9 cellular contexts compared by ENCODE assay signal in genomic region chrX:70033348-70033747, GRCh38. TPM values are rescaled to one million over a fixed set of nuclear protein-coding genes. Genes with fewer than 3 reads are reported as not detected.
DNase-seq lines count a peak whose midpoint lies in the region; ATAC-seq and TF ChIP-seq lines count a peak whose summit lies in the region.
"Had no signal": no experiment of that assay in that cellular context is flagged by ENCODE, and none has a peak within 500 bp of the region (broad histone marks: within the 10 kb centered on the region; RNA-seq: fewer than 3 reads in every experiment).

No MANE protein-coding gene starts in this region.

- no peaks in the 10 kb centered on the region for H3K9me3 ChIP-seq in RWPE2 (ENCODE audit: severe bottlenecking)
- H3K9me3 ChIP-seq in esophagus muscularis mucosa, result no peaks in the 10 kb centered on the region
- H3K9me3 ChIP-seq: vagina had no signal

- no peak for TF ChIP-seq POLR2A in esophagus muscularis mucosa (IDR thresholded peaks at IDR 0.05; ENCODE audit: low read depth)

- H3K27me3 Mint-ChIP-seq in T-helper 2 cell treated with Interferon-gamma antibody and Interleukin-4, amounts not matched to agents 5 μg/mL and 100 μg/mL, for 36 hours (ENCODE audit: low read depth), result no peaks in the 10 kb centered on the region

- DNase-seq in AG08396 (ENCODE audit: low spot score) (peak; percentile 36), GM03348 (ENCODE audit: low spot score) (peak; percentile 45), RWPE2 (ENCODE audit: low spot score) (no peak), esophagus muscularis mucosa (ENCODE audit: extremely low spot score) (no peak), sciatic nerve (ENCODE audit: low spot score) (no peak), foreskin melanocyte (no peak)
- DNase-seq in T-helper 2 cell treated with Interferon-gamma antibody and Interleukin-4, amounts not matched to agents 5 μg/mL and 100 μg/mL, for 36 hours (ENCODE audit: low spot score), result no peak

- WGBS in esophagus muscularis mucosa, result 70% methylated on average over 8 of the region's 8 CpGs

- H3K27ac ChIP-seq in RWPE2 (ENCODE audit: poor library complexity, severe bottlenecking) (no peak overlapping the region), esophagus muscularis mucosa (replicated peaks in 1 of 4) (no peak overlapping the region)
- H3K27ac ChIP-seq: vagina had no signal

- ATAC-seq in HG02981 (IDR thresholded peaks at IDR 0.05; ENCODE audit: unreplicated experiment), result peak; percentile 78
- ATAC-seq in RWPE2 (ENCODE audit: low read depth), result no peak
- ATAC-seq in sciatic nerve, result peak; percentile 16

- TF ChIP-seq EP300 in esophagus muscularis mucosa (IDR thresholded peaks at IDR 0.05), result no peak

- H3K36me3 Mint-ChIP-seq in T-helper 2 cell treated with Interferon-gamma antibody and Interleukin-4, amounts not matched to agents 5 μg/mL and 100 μg/mL, for 36 hours (ENCODE audit: low read depth), result no peaks in the 10 kb centered on the region

- H3K27me3 ChIP-seq in RWPE2 (ENCODE audit: insufficient read depth, poor library complexity, severe bottlenecking) (no peaks in the 10 kb centered on the region), esophagus muscularis mucosa (no peaks in the 10 kb centered on the region)
- H3K27me3 ChIP-seq: vagina had no signal

- H3K36me3 ChIP-seq in RWPE2 (ENCODE audit: low read depth), result no peaks in the 10 kb centered on the region
- H3K36me3 ChIP-seq in esophagus muscularis mucosa, result peaks cover 0 to 4% (median 0%) of the 10 kb centered on the region in 4 donors
- H3K36me3 ChIP-seq: vagina had no signal

- no peak overlapping the region for H3K27ac Mint-ChIP-seq in T-helper 2 cell treated with Interferon-gamma antibody and Interleukin-4, amounts not matched to agents 5 μg/mL and 100 μg/mL, for 36 hours

- H3K4me3 Mint-ChIP-seq in T-helper 2 cell treated with Interferon-gamma antibody and Interleukin-4, amounts not matched to agents 5 μg/mL and 100 μg/mL, for 36 hours, result no peak overlapping the region

- intact Hi-C loops in esophagus muscularis mucosa (cut with DNase I) (no loop called here), sciatic nerve (cut with DNase I) (loop anchor here (10.0 kb wide), 1 partner anchor 499 kb away; no protein-coding TSS in a partner anchor)

- TF ChIP-seq CTCF in RWPE2 (IDR thresholded peaks at IDR 0.05; ENCODE audit: poor library complexity, severe bottlenecking), result peak; percentile 45
- peak; percentile 7 to 51 (median 38) for TF ChIP-seq CTCF in esophagus muscularis mucosa (IDR thresholded peaks at IDR 0.05)

- no peak overlapping the region for H3K4me3 ChIP-seq in RWPE2 (ENCODE audit: severe bottlenecking)
- H3K4me3 ChIP-seq in esophagus muscularis mucosa, result no peak overlapping the region
- H3K4me3 ChIP-seq: vagina had no signal

- no peaks in the 10 kb centered on the region for H3K9me3 Mint-ChIP-seq in T-helper 2 cell treated with Interferon-gamma antibody and Interleukin-4, amounts not matched to agents 5 μg/mL and 100 μg/mL, for 36 hours

- H3K4me1 ChIP-seq in RWPE2 (ENCODE audit: insufficient read depth, poor library complexity, severe bottlenecking), result no peaks in the 10 kb centered on the region
- H3K4me1 ChIP-seq in esophagus muscularis mucosa, result peaks cover 0 to 7% (median 3%) of the 10 kb centered on the region in 4 donors
- H3K4me1 ChIP-seq: vagina had no signal

- H3K4me1 Mint-ChIP-seq in T-helper 2 cell treated with Interferon-gamma antibody and Interleukin-4, amounts not matched to agents 5 μg/mL and 100 μg/mL, for 36 hours (ENCODE audit: low read depth), result no peaks in the 10 kb centered on the region

RNA-seq across cellular contexts. Expression of gene AWAT2, which starts 16.4 kb away (rescaled TPM):
- total RNA-seq in esophagus muscularis mucosa (not detected), sciatic nerve (not detected)
- total RNA-seq: vagina had no signal

RNA-seq across cellular contexts. Expression of gene OTUD6A, which starts 28.9 kb away (rescaled TPM):
- total RNA-seq in esophagus muscularis mucosa (not detected), sciatic nerve (not detected)
- total RNA-seq: vagina had no signal

Comparison
In these comparisons a context has a peak if more than half of its experiments do, and no peak if none do; other contexts are left out.
1. DNase-seq: peak in AG08396 (single experiment) and GM03348 (single experiment); none in RWPE2 (single experiment), esophagus muscularis mucosa (single experiment), sciatic nerve (single experiment), foreskin melanocyte (single experiment) and T-helper 2 cell treated with Interferon-gamma antibody and Interleukin-4, amounts not matched to agents 5 μg/mL and 100 μg/mL, for 36 hours (single experiment).